Comparison of ENCODE assay signal across 8 cellular contexts in the genomic region with DNA sequence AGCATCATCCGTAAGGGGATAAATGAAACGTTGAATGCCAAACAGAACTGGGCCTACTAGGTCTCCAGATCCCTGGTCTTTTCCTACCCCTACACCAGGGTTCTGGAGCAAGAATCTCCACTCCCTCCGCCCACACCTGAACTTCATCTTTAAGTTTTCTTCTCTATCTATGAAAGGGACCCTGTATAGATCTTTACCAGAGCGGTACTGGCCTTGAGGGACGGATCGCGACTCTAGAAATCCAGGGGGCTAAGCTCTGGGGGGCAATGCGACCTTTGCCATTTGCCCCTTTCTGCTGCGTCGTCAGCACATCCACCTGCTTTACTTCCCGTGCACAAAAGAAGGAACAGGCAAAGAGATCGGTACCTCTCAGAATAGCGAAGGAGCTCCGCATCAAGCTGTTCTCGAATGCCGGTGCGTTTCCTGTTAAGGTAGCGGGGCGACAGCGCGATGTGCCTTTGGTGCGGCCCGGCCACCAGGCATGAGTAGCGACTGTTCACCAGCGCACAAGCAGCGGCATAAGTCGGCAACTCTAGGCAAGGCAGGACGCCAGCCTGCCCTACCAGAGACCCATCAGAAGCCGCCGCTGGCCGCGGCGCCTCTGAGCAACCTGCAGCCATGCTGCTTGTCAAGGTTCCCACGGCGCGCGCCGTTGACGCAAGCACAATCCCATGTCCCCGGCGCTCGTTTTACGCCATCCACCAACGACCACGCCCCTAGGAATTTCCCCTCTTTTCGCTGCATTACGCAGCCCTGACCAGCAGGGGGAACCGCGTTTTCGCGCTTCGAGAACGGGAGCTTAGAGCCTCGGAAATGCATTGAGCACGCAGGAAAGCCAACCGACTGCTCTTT. TPM values are rescaled to one million over a fixed set of nuclear protein-coding genes. Genes with fewer than 3 reads are reported as not detected.
DNase-seq lines count a peak whose midpoint lies in the region; ATAC-seq and TF ChIP-seq lines count a peak whose summit lies in the region.

POLR1F (minus strand) TSS at position 641 of the 852 bp plus-strand sequence; CDS start at position 620, 21 bp downstream.

- H3K36me3 Mint-ChIP-seq in CD8-positive, alpha-beta memory T cell, result peaks cover 0 to 15% (median 0%) of the 10 kb centered on the region in 3 donors
- H3K36me3 Mint-ChIP-seq in activated CD4-positive, alpha-beta memory T cell treated with anti-CD3 and anti-CD28 coated beads for 36 hours, result peaks cover 3% of the 10 kb centered on the region

- peak in 1 of 3 donors; percentile 73 for TF ChIP-seq CTCF in lower leg skin (IDR thresholded peaks at IDR 0.05)

- peaks cover 51 to 62% (median 56%) of the 10 kb centered on the region in 3 donors for H3K4me1 Mint-ChIP-seq in CD8-positive, alpha-beta memory T cell
- H3K4me1 Mint-ChIP-seq in activated CD4-positive, alpha-beta memory T cell treated with anti-CD3 and anti-CD28 coated beads for 36 hours (ENCODE audit: low read depth), result peaks cover 37% of the 10 kb centered on the region

- no peaks in the 10 kb centered on the region for H3K36me3 ChIP-seq in CD8-positive, alpha-beta memory T cell (ENCODE audit: insufficient read depth, low read length)

- H3K27ac ChIP-seq in CD8-positive, alpha-beta memory T cell (ENCODE audit: low read depth, low read length), result peak within 1 kb of the TSS; percentile 85

- POLR2A ChIA-PET in CD8-positive, alpha-beta memory T cell (lab: Charles Lee), result interaction anchor here (0.7 to 1.2 kb wide), 3 partner anchors 8 to 1771 kb away, joined by 3 to 7 read pairs (median 3); no protein-coding TSS in a partner anchor
- POLR2A ChIA-PET in activated CD4-positive, alpha-beta memory T cell treated with anti-CD3 and anti-CD28 coated beads for 36 hours (lab: Charles Lee), result interaction anchor here (0.7 to 1.2 kb wide), 2 partner anchors 8 to 9 kb away, joined by 3 to 4 read pairs; no protein-coding TSS in a partner anchor

- intact Hi-C loops in activated CD4-positive, alpha-beta memory T cell treated with anti-CD3 and anti-CD28 coated beads for 36 hours (cut with micrococcal nuclease), result loop anchor here (2.0 to 5.0 kb wide), 2 partner anchors 624 to 1718 kb away; partner anchors contain the start of gene ITGB8
- intact Hi-C loops in lower leg skin (cut with DNase I; ENCODE audit: low total_unique reads), result no loop called here

- WGBS in lower leg skin, 2 donors, result 0 to 1% methylated on average over 38 to 51 of the region's 56 CpGs

- H3K27me3 Mint-ChIP-seq in CD8-positive, alpha-beta memory T cell, result peaks cover 2 to 4% of the 10 kb centered on the region in 2 donors
- peaks cover 3% of the 10 kb centered on the region for H3K27me3 Mint-ChIP-seq in activated CD4-positive, alpha-beta memory T cell treated with anti-CD3 and anti-CD28 coated beads for 36 hours

- CTCF ChIA-PET in CD8-positive, alpha-beta memory T cell (lab: Charles Lee), result interaction anchor here (0.7 to 3.0 kb wide), 9 partner anchors 8 to 899 kb away, joined by 3 to 12 read pairs (median 4); no protein-coding TSS in a partner anchor
- CTCF ChIA-PET in activated CD4-positive, alpha-beta memory T cell treated with anti-CD3 and anti-CD28 coated beads for 36 hours (lab: Charles Lee), result interaction anchor here (0.7 to 9.9 kb wide), 10 partner anchors 8 to 890 kb away, joined by 3 to 219 read pairs (median 5); no protein-coding TSS in a partner anchor

- H3K9me3 Mint-ChIP-seq in CD8-positive, alpha-beta memory T cell, result no peaks in the 10 kb centered on the region
- no peaks in the 10 kb centered on the region for H3K9me3 Mint-ChIP-seq in activated CD4-positive, alpha-beta memory T cell treated with anti-CD3 and anti-CD28 coated beads for 36 hours

- peak; percentile 83 to 95 (median 92) for DNase-seq in CD8-positive, alpha-beta memory T cell
- DNase-seq in HK-2 (ENCODE audit: unreplicated experiment) (peak; percentile 97), NCI-H82 treated with DMSO at 0.1 percent for 48 hours (lab: John Stamatoyannopoulos, UW; ENCODE audit: unreplicated experiment) (peak; percentile 86), ecto neural progenitor cell (ENCODE audit: low spot score) (peak; percentile 95), lower leg skin (ENCODE audit: low spot score in 2 of 2) (peak; percentile 94 to 98)
- DNase-seq in activated CD4-positive, alpha-beta memory T cell treated with anti-CD3 and anti-CD28 coated beads for 36 hours, result peak; percentile 96
- DNase-seq in stimulated activated CD4-positive, alpha-beta T cell treated with anti-CD3 and anti-CD28 coated beads, Interleukin-4, amount 100 ng/mL, for 48 hours (ENCODE audit: low read depth in 2 of 2), result peak; percentile 82

- H3K27me3 ChIP-seq in CD8-positive, alpha-beta memory T cell (ENCODE audit: insufficient read depth, low read length, poor library complexity, severe bottlenecking), result no peaks in the 10 kb centered on the region

- H3K4me1 ChIP-seq in CD8-positive, alpha-beta memory T cell (ENCODE audit: insufficient read depth, low read length), result peaks cover 32% of the 10 kb centered on the region

- H3K4me3 ChIP-seq in CD8-positive, alpha-beta memory T cell (ENCODE audit: low read length), result peak within 1 kb of the TSS; percentile 89
- H3K4me3 ChIP-seq in lower leg skin (ENCODE audit: low read depth, poor library complexity, severe bottlenecking), result peak within 1 kb of the TSS; percentile 89

- no peak for TF ChIP-seq POLR2A in lower leg skin (IDR thresholded peaks at IDR 0.05)

- H3K4me3 Mint-ChIP-seq in CD8-positive, alpha-beta memory T cell, result peak within 1 kb of the TSS; percentile 94 to 98 (median 95)
- peak within 1 kb of the TSS; percentile 81 for H3K4me3 Mint-ChIP-seq in activated CD4-positive, alpha-beta memory T cell treated with anti-CD3 and anti-CD28 coated beads for 36 hours

- no peaks in the 10 kb centered on the region for H3K9me3 ChIP-seq in CD8-positive, alpha-beta memory T cell (ENCODE audit: low read length)

- peak within 1 kb of the TSS; percentile 82 to 99 (median 98) for H3K27ac Mint-ChIP-seq in CD8-positive, alpha-beta memory T cell
- peak within 1 kb of the TSS; percentile 78 for H3K27ac Mint-ChIP-seq in activated CD4-positive, alpha-beta memory T cell treated with anti-CD3 and anti-CD28 coated beads for 36 hours

- peak; percentile 98 for ATAC-seq in GM19452 (IDR thresholded peaks at IDR 0.05; ENCODE audit: unreplicated experiment)

RNA-seq across cellular contexts. Expression of gene POLR1F, which starts in this region (rescaled TPM):
- 10 to 100 TPM; 30.6 to 35.5 TPM for total RNA-seq in CD8-positive, alpha-beta memory T cell
- 40.3 TPM for polyA plus RNA-seq in CD8-positive, alpha-beta memory T cell
- total RNA-seq in activated CD4-positive, alpha-beta memory T cell treated with anti-CD3 and anti-CD28 coated beads for 36 hours, result 10 to 100 TPM; 20.0 to 21.9 TPM
- total RNA-seq in lower leg skin, result 10 to 100 TPM; 13.3 to 26.5 (median 20.9) TPM

Comparison
In these comparisons a context has a peak if more than half of its experiments do, and no peak if none do; other contexts are left out.
1. Peak in every context shown above with its lines: DNase-seq, ATAC-seq, H3K4me3 ChIP-seq and H3K27ac ChIP-seq.